In genomic region chr2:70790079-70790963, GRCh38 we compare ENCODE assay signal across 8 cellular contexts. TPM values are rescaled to one million over a fixed set of nuclear protein-coding genes. Genes with fewer than 3 reads are reported as not detected.
A peak's percentile ranks its signal among the peaks of the same experiment; 100 is the strongest.
DNase-seq lines count a peak whose midpoint lies in the region; ATAC-seq and TF ChIP-seq lines count a peak whose summit lies in the region.

TSS of gene FIGLA (minus strand) at chr2:70790643. CDS start at chr2:70790638, 5 bp downstream.

- H3K27ac ChIP-seq in body of pancreas = no peak within 1 kb of the TSS

- TF ChIP-seq CTCF in body of pancreas (IDR thresholded peaks at IDR 0.05) (no peak), type B pancreatic cell (conservative IDR thresholded peaks at IDR 0.05) (no peak)

- peaks cover 19% of the 10 kb centered on the region for H3K4me1 ChIP-seq in body of pancreas

- DNase-seq in Right ventricle myocardium superior (no peak), cardiac septum (ENCODE audit: low spot score) (no peak), body of pancreas (peak in 2 of 4 donors; percentile 12 to 15), memory B cell (ENCODE audit: low spot score in 2 of 2) (no peak), type B pancreatic cell (ENCODE audit: extremely low spot score, unreplicated experiment) (no peak), GM19240 (ENCODE audit: insufficient read length, low spot score) (no peak), KBM-7 (no peak)

- H3K36me3 Mint-ChIP-seq in memory B cell = no peaks in the 10 kb centered on the region
- H3K36me3 Mint-ChIP-seq in type B pancreatic cell = no peaks in the 10 kb centered on the region

- intact Hi-C loops in Right ventricle myocardium superior (cut with DNase I) (loop anchor here (10.0 kb wide), 1 partner anchor 154 kb away; no protein-coding TSS in a partner anchor), cardiac septum (cut with DNase I) (loop anchor here (5.0 kb wide), 1 partner anchor 157 kb away; no protein-coding TSS in a partner anchor), body of pancreas (cut with DNase I) (loop anchor here (10.0 kb wide), 1 partner anchor 154 kb away; no protein-coding TSS in a partner anchor)

- peaks cover 0 to 7% of the 10 kb centered on the region in 2 donors for H3K27me3 ChIP-seq in body of pancreas

- H3K27me3 Mint-ChIP-seq in memory B cell (peaks cover 28% of the 10 kb centered on the region), type B pancreatic cell (peaks cover 93% of the 10 kb centered on the region)

- in situ Hi-C loops in KBM-7 (cut with MboI; ENCODE audit: low pct_unique_long_range_greater_than_20kb, low sequenced_read_pairs) = loop anchor here (25.0 kb wide), 1 partner anchor 172 kb away; no protein-coding TSS in a partner anchor

- H3K4me1 Mint-ChIP-seq in memory B cell (peaks cover 6% of the 10 kb centered on the region), type B pancreatic cell (ENCODE audit: unreplicated experiment) (peaks cover 5% of the 10 kb centered on the region)

- 8 to 55% methylated on average over 7 to 73 of the region's 78 CpGs for WGBS in body of pancreas, 2 donors

- peak; percentile 45 for ATAC-seq in Right ventricle myocardium superior (ENCODE audit: poor library complexity)
- ATAC-seq in body of pancreas = peak; percentile 21
- ATAC-seq in memory B cell (ENCODE audit: low read depth) = no peak
- ATAC-seq in HG03571 (IDR thresholded peaks at IDR 0.05; ENCODE audit: unreplicated experiment) = no peak

- no peaks in the 10 kb centered on the region for H3K9me3 Mint-ChIP-seq in memory B cell
- H3K9me3 Mint-ChIP-seq in type B pancreatic cell = no peaks in the 10 kb centered on the region

- H3K36me3 ChIP-seq in body of pancreas (replicated peaks in 1 of 2; ENCODE audit: insufficient read depth in 1 of 2, low read depth in 2 of 2) = no peaks in the 10 kb centered on the region

- no peak within 1 kb of the TSS for H3K4me3 ChIP-seq in body of pancreas

- H3K4me3 Mint-ChIP-seq in memory B cell (peak within 1 kb of the TSS; percentile 72), type B pancreatic cell (peak within 1 kb of the TSS; percentile 87)

- H3K9me3 ChIP-seq in body of pancreas = no peaks in the 10 kb centered on the region

- H3K27ac Mint-ChIP-seq in memory B cell (no peak within 1 kb of the TSS), type B pancreatic cell (peak within 1 kb of the TSS; percentile 13)

- TF ChIP-seq POLR2A in body of pancreas (IDR thresholded peaks at IDR 0.05) = no peak

RNA-seq across cellular contexts. Expression of gene FIGLA, which starts in this region (rescaled TPM):
- total RNA-seq in Right ventricle myocardium superior = not detected
- not detected for total RNA-seq in cardiac septum
- not detected for total RNA-seq in body of pancreas
- total RNA-seq in type B pancreatic cell (ENCODE audit: low replicate concordance) = not detected in 2 replicates

Comparison
In these comparisons a context has a peak if more than half of its experiments do, and no peak if none do; other contexts are left out.
1. Peak in ATAC-seq in Right ventricle myocardium superior; RNA of the gene not detected or under 1 TPM.
2. Peak in ATAC-seq in body of pancreas; RNA of the gene not detected or under 1 TPM.